10 cellular contexts compared by ENCODE assay signal in genomic region chr12:913919-914718, GRCh38. TPM values are rescaled to one million over a fixed set of nuclear protein-coding genes. Genes with fewer than 3 reads are reported as not detected.
DNase-seq lines count a peak whose midpoint lies in the region; ATAC-seq, FAIRE-seq and TF ChIP-seq lines count a peak whose summit lies in the region.
"Had no signal": no experiment of that assay in that cellular context is flagged by ENCODE, and none has a peak within 500 bp of the region (broad histone marks: within the 10 kb centered on the region; RNA-seq: fewer than 3 reads in every experiment).

No MANE protein-coding gene starts in this region.

- H2BK20ac ChIP-seq in H9 (ENCODE audit: low read depth, low read length, poor library complexity, severe bottlenecking), result no peak overlapping the region

- H3K79me2 ChIP-seq in H9 (ENCODE audit: insufficient read depth, low read length), result no peaks in the 10 kb centered on the region

- H3K27me3 ChIP-seq in H9 (ENCODE audit: insufficient read depth, low read length), result no peaks in the 10 kb centered on the region

- no peak overlapping the region for H4K5ac ChIP-seq in H9 (ENCODE audit: insufficient read length, low read depth, low read length)

- H3K4me1 ChIP-seq in H9 (ENCODE audit: insufficient read depth, low read length), result no peaks in the 10 kb centered on the region; the same call in 1 of the 2 replicates

- H3K23ac ChIP-seq in H9 (ENCODE audit: insufficient read length, low read depth, low read length), result no peak overlapping the region

- no peaks in the 10 kb centered on the region for H3K23me2 ChIP-seq in H9 (ENCODE audit: insufficient read length, low read depth, low read length, poor library complexity, severe bottlenecking)

- peak overlapping the region; percentile 66 for H3K27ac ChIP-seq in H9 (ENCODE audit: insufficient read length, low read depth, low read length)

- no peak overlapping the region for H2AFZ ChIP-seq in H9 (ENCODE audit: low read length)

- H3K9me3 ChIP-seq in H9 (ENCODE audit: control insufficient read depth, low read depth, low read length), result no peaks in the 10 kb centered on the region

- no peak overlapping the region for H2AK5ac ChIP-seq in H9 (ENCODE audit: insufficient read length, low read length)

- H3K14ac ChIP-seq in H9 (ENCODE audit: insufficient read depth, low read length), result no peak overlapping the region

- H3K18ac ChIP-seq in H9 (ENCODE audit: insufficient read length, low read depth, low read length), result no peak overlapping the region

- no peaks in the 10 kb centered on the region; a peak in 2 of 5 replicates for H3K9me3 Mint-ChIP-seq in H9
- no peaks in the 10 kb centered on the region for H3K9me3 Mint-ChIP-seq in activated T-helper 17 cell treated with anti-CD3 and anti-CD28 coated beads, Interleukin-2, amount 50 U/mL, for 72 hours
- H3K9me3 Mint-ChIP-seq: activated naive CD4-positive, alpha-beta T cell treated with anti-CD3 and anti-CD28 coated beads for 36 hours had no signal

- no peaks in the 10 kb centered on the region for H3K27me3 Mint-ChIP-seq in H9 (ENCODE audit: low read depth)
- no peaks in the 10 kb centered on the region for H3K27me3 Mint-ChIP-seq in activated T-helper 17 cell treated with anti-CD3 and anti-CD28 coated beads, Interleukin-2, amount 50 U/mL, for 72 hours

- DNase-seq in AG08395 (ENCODE audit: low spot score) (peak; percentile 56), H9 (no peak), kidney glomerular epithelial cell (lab: John Stamatoyannopoulos, UW) (peak; percentile 96), left lobe of liver (ENCODE audit: low spot score) (no peak), NCI-H146 treated with DMSO at 0.1 percent for 48 hours (lab: John Stamatoyannopoulos, UW; ENCODE audit: unreplicated experiment) (no peak), NCI-H69 (lab: John Stamatoyannopoulos, UW) (no peak), frontal cortex (ENCODE audit: low spot score in 2 of 2) (no peak)
- DNase-seq: activated naive CD4-positive, alpha-beta T cell treated with anti-CD3 and anti-CD28 coated beads for 36 hours had no signal

- H4K20me1 ChIP-seq in H9 (ENCODE audit: control insufficient read depth, insufficient read depth, insufficient read length), result no peaks in the 10 kb centered on the region

- no peak for ATAC-seq in activated T-helper 17 cell treated with anti-CD3 and anti-CD28 coated beads, Interleukin-2, amount 50 U/mL, for 72 hours (replicated peaks)
- no peak for ATAC-seq in left lobe of liver

- no peak overlapping the region for H3K4me2 ChIP-seq in H9 (ENCODE audit: insufficient read depth, insufficient read length, low read length)

- WGBS in H9 (ENCODE audit: extremely low coverage, insufficient read length, low lambda C conversion rate), result no CpG with 5 or more reads among the region's 15 CpGs

- no peak overlapping the region for H3K9ac ChIP-seq in H9 (ENCODE audit: extremely low read depth, insufficient read length, low read length)

- no peak overlapping the region for H4K91ac ChIP-seq in H9 (ENCODE audit: insufficient read length, low read depth, low read length)

- TF ChIP-seq CTCF in H9 (conservative IDR thresholded peaks at IDR 0.05), result no peak

- H3K79me1 ChIP-seq in H9 (ENCODE audit: insufficient read depth, low read depth, low read length, poor library complexity, severe bottlenecking), result no peaks in the 10 kb centered on the region

- H3K4me3 Mint-ChIP-seq in H9, result no peak overlapping the region
- no peak overlapping the region for H3K4me3 Mint-ChIP-seq in activated T-helper 17 cell treated with anti-CD3 and anti-CD28 coated beads, Interleukin-2, amount 50 U/mL, for 72 hours
- H3K4me3 Mint-ChIP-seq: activated naive CD4-positive, alpha-beta T cell treated with anti-CD3 and anti-CD28 coated beads for 36 hours had no signal

- no peak overlapping the region for H2BK120ac ChIP-seq in H9 (ENCODE audit: low read depth, low read length, poor library complexity, severe bottlenecking)

- no peak overlapping the region for H2BK12ac ChIP-seq in H9 (ENCODE audit: insufficient read length, low read depth, low read length)

- peaks cover 50 to 80% (median 77%) of the 10 kb centered on the region in 3 experiments for H3K36me3 Mint-ChIP-seq in H9 (ENCODE audit: insufficient read depth in 1 of 3, low read depth in 3 of 3)
- peaks cover 95% of the 10 kb centered on the region for H3K36me3 Mint-ChIP-seq in activated T-helper 17 cell treated with anti-CD3 and anti-CD28 coated beads, Interleukin-2, amount 50 U/mL, for 72 hours (ENCODE audit: low read depth)

- FAIRE-seq in frontal cortex (lab: Jason Lieb, UNC), result no peak
- FAIRE-seq: islet of Langerhans had no signal

- H2BK5ac ChIP-seq in H9 (ENCODE audit: insufficient read length, low read length), result no peak overlapping the region

- H3T11ph ChIP-seq in H9 (ENCODE audit: low read length), result no peak overlapping the region

- H3K4me1 Mint-ChIP-seq in H9, result peaks cover 6 to 16% of the 10 kb centered on the region in 2 experiments; a peak in 2 of 4 replicates
- peaks cover 5% of the 10 kb centered on the region for H3K4me1 Mint-ChIP-seq in activated T-helper 17 cell treated with anti-CD3 and anti-CD28 coated beads, Interleukin-2, amount 50 U/mL, for 72 hours

- no peak overlapping the region for H4K8ac ChIP-seq in H9 (replicated peaks; ENCODE audit: insufficient read length, low read depth, low read length)

- no peak overlapping the region for H3K56ac ChIP-seq in H9 (ENCODE audit: insufficient read length, low read depth, low read length)

- H3K4ac ChIP-seq in H9 (ENCODE audit: low read depth, low read length), result no peak overlapping the region

- H2BK15ac ChIP-seq in H9 (ENCODE audit: low read depth, low read length), result no peak overlapping the region

- H3K27ac Mint-ChIP-seq in H9, result peak overlapping the region; percentile 73 to 95 (median 95)
- H3K27ac Mint-ChIP-seq in activated T-helper 17 cell treated with anti-CD3 and anti-CD28 coated beads, Interleukin-2, amount 50 U/mL, for 72 hours, result peak overlapping the region; percentile 80

RNA-seq across cellular contexts. Expression of gene RAD52, which starts 35.4 kb away (rescaled TPM):
- 15.3 and 18.2 TPM in 2 replicates for total RNA-seq in H9 (2021)
- 1 to 10 TPM; 5.1 to 9.3 TPM for total RNA-seq in activated T-helper 17 cell treated with anti-CD3 and anti-CD28 coated beads, Interleukin-2, amount 50 U/mL, for 72 hours
- 9.2 TPM for total RNA-seq in left lobe of liver
- total RNA-seq in frontal cortex, result 10.6 TPM

Comparison
In these comparisons a context has a peak if more than half of its experiments do, and no peak if none do; other contexts are left out.
1. DNase-seq: peak in AG08395 (single experiment) and kidney glomerular epithelial cell (single experiment); none in H9 (single experiment), left lobe of liver (single experiment), NCI-H146 treated with DMSO at 0.1 percent for 48 hours (single experiment), NCI-H69 (single experiment) and frontal cortex (0 of 2).